9 cellular contexts compared by ENCODE assay signal in the genomic region with DNA sequence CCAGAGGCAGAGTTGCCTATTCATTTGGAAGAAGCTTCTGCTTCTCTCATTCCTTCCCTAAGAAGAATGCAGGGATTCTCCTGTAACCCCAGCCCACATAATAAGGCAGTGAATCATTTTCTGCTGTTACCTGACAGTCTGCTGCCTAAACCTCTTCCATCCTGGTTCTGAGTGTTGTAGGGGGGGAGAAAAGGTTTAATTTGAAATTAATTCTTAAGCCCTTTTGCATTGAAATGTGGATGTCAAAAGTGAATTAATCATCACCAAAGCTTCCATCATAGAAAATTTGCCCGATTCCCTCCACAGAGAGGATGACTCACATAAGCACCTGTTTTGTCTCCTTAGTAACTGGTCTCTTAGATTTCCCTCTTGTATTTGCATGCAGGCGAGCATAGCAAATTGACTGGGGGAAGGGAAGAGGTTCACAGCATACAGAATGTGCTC.
DNase-seq lines count a peak whose midpoint lies in the region; ATAC-seq, FAIRE-seq and TF ChIP-seq lines count a peak whose summit lies in the region.
"Had no signal": no experiment of that assay in that cellular context is flagged by ENCODE, and none has a peak within 500 bp of the region (broad histone marks: within the 10 kb centered on the region; RNA-seq: fewer than 3 reads in every experiment).

No MANE protein-coding gene starts in this region.

- no peak overlapping the region for H3K27ac Mint-ChIP-seq in astrocyte (ENCODE audit: unreplicated experiment)
- peak overlapping the region; percentile 79 for H3K27ac Mint-ChIP-seq in stimulated activated naive B cell treated with anti-CD40 and anti-IgM and Interleukin-4, amounts not matched to agents 10 μg/mL and 1 μg/mL and 100 μg/mL, for 72 hours

- H2AFZ ChIP-seq in astrocyte (ENCODE audit: low read depth, low read length), result no peak overlapping the region

- H3K27ac ChIP-seq in astrocyte (ENCODE audit: low read depth, low read length), result no peak overlapping the region

- no peak overlapping the region for H3K9ac ChIP-seq in astrocyte (ENCODE audit: low read length)

- no peaks in the 10 kb centered on the region for H3K27me3 Mint-ChIP-seq in activated T-cell treated with anti-CD3 and anti-CD28 coated beads, Interleukin-2, amount 50 U/mL, for 4 hours (ENCODE audit: low read depth)
- H3K27me3 Mint-ChIP-seq in astrocyte (ENCODE audit: low read depth, unreplicated experiment), result no peaks in the 10 kb centered on the region
- no peaks in the 10 kb centered on the region for H3K27me3 Mint-ChIP-seq in stimulated activated naive B cell treated with anti-CD40 and anti-IgM and Interleukin-4, amounts not matched to agents 10 μg/mL and 1 μg/mL and 100 μg/mL, for 72 hours

- in situ Hi-C loops in KBM-7 (cut with MboI; ENCODE audit: low pct_unique_long_range_greater_than_20kb, low sequenced_read_pairs), result no loop called here

- H3K27me3 ChIP-seq in astrocyte (ENCODE audit: insufficient read depth, low read length), result no peaks in the 10 kb centered on the region

- H3K4me1 ChIP-seq in astrocyte (ENCODE audit: insufficient read depth, low read length), result peaks cover 6% of the 10 kb centered on the region

- H3K9me3 ChIP-seq in astrocyte (ENCODE audit: insufficient read depth, low read depth, low read length), result peaks cover 9% of the 10 kb centered on the region

- no peak overlapping the region for H3K4me2 ChIP-seq in astrocyte (ENCODE audit: low read length)

- no peak overlapping the region for H3K4me3 ChIP-seq in astrocyte (ENCODE audit: insufficient read depth, low read depth, low read length)

- no peak for DNase-seq in activated T-cell treated with anti-CD3 and anti-CD28 coated beads, Interleukin-2, amount 50 U/mL, for 4 hours
- DNase-seq in activated T-cell treated with anti-CD3 and anti-CD28 coated beads for 4 hours (no peak), NCI-H2029 (lab: John Stamatoyannopoulos, UW) (peak; percentile 58), astrocyte (ENCODE audit: low read depth) (peak; percentile 54), middle frontal gyrus (ENCODE audit: extremely low spot score, low spot score) (no peak), T-helper 9 cell (no peak), KBM-7 (no peak)
- no peak for DNase-seq in stimulated activated naive B cell treated with anti-CD40 and anti-IgM and Interleukin-4, amounts not matched to agents 10 μg/mL and 1 μg/mL and 100 μg/mL, for 72 hours

- FAIRE-seq in astrocyte (lab: Jason Lieb, UNC), result no peak
- FAIRE-seq: keratinocyte had no signal

- peaks cover 7% of the 10 kb centered on the region for H3K36me3 Mint-ChIP-seq in activated T-cell treated with anti-CD3 and anti-CD28 coated beads, Interleukin-2, amount 50 U/mL, for 4 hours (ENCODE audit: insufficient read depth)
- H3K36me3 Mint-ChIP-seq in astrocyte (ENCODE audit: low read depth, unreplicated experiment), result peaks cover 6% of the 10 kb centered on the region
- H3K36me3 Mint-ChIP-seq in stimulated activated naive B cell treated with anti-CD40 and anti-IgM and Interleukin-4, amounts not matched to agents 10 μg/mL and 1 μg/mL and 100 μg/mL, for 72 hours, result peaks cover 10 to 17% of the 10 kb centered on the region in 2 donors

- ATAC-seq in activated T-cell treated with anti-CD3 and anti-CD28 coated beads, Interleukin-2, amount 50 U/mL, for 4 hours, result peak; percentile 79 to 84
- peak; percentile 77 to 81 for ATAC-seq in stimulated activated naive B cell treated with anti-CD40 and anti-IgM and Interleukin-4, amounts not matched to agents 10 μg/mL and 1 μg/mL and 100 μg/mL, for 72 hours (replicated peaks)

- H3K9me3 Mint-ChIP-seq in activated T-cell treated with anti-CD3 and anti-CD28 coated beads, Interleukin-2, amount 50 U/mL, for 4 hours, result peaks cover 13% of the 10 kb centered on the region
- H3K9me3 Mint-ChIP-seq in astrocyte (ENCODE audit: unreplicated experiment), result peaks cover 11% of the 10 kb centered on the region
- peaks cover 12 to 15% of the 10 kb centered on the region in 2 donors for H3K9me3 Mint-ChIP-seq in stimulated activated naive B cell treated with anti-CD40 and anti-IgM and Interleukin-4, amounts not matched to agents 10 μg/mL and 1 μg/mL and 100 μg/mL, for 72 hours

- H3K4me1 Mint-ChIP-seq in activated T-cell treated with anti-CD3 and anti-CD28 coated beads, Interleukin-2, amount 50 U/mL, for 4 hours (ENCODE audit: low read depth), result peaks cover 38% of the 10 kb centered on the region
- peaks cover 20% of the 10 kb centered on the region for H3K4me1 Mint-ChIP-seq in astrocyte (ENCODE audit: low read depth, unreplicated experiment)
- H3K4me1 Mint-ChIP-seq in stimulated activated naive B cell treated with anti-CD40 and anti-IgM and Interleukin-4, amounts not matched to agents 10 μg/mL and 1 μg/mL and 100 μg/mL, for 72 hours, result peaks cover 10 to 24% of the 10 kb centered on the region in 2 donors

- H4K20me1 ChIP-seq in astrocyte (ENCODE audit: insufficient read depth, low read length), result no peaks in the 10 kb centered on the region

- TF ChIP-seq CTCF in astrocyte (IDR thresholded peaks at IDR 0.05; ENCODE audit: insufficient read depth, low read depth, low read length), result no peak

- H3K4me3 Mint-ChIP-seq in activated T-cell treated with anti-CD3 and anti-CD28 coated beads, Interleukin-2, amount 50 U/mL, for 4 hours, result peak overlapping the region; percentile 0
- H3K4me3 Mint-ChIP-seq in astrocyte (ENCODE audit: unreplicated experiment), result no peak overlapping the region
- peak overlapping the region in 1 of 2 donors; percentile 32 for H3K4me3 Mint-ChIP-seq in stimulated activated naive B cell treated with anti-CD40 and anti-IgM and Interleukin-4, amounts not matched to agents 10 μg/mL and 1 μg/mL and 100 μg/mL, for 72 hours

- H3K36me3 ChIP-seq in astrocyte (ENCODE audit: insufficient read depth, low read length), result no peaks in the 10 kb centered on the region

- no peaks in the 10 kb centered on the region for H3K79me2 ChIP-seq in astrocyte (ENCODE audit: insufficient read depth, low read length)

Comparison
In these comparisons a context has a peak if more than half of its experiments do, and no peak if none do; other contexts are left out.
1. DNase-seq: peak in NCI-H2029 (single experiment) and astrocyte (single experiment); none in activated T-cell treated with anti-CD3 and anti-CD28 coated beads, Interleukin-2, amount 50 U/mL, for 4 hours (single experiment), activated T-cell treated with anti-CD3 and anti-CD28 coated beads for 4 hours (single experiment), stimulated activated naive B cell treated with anti-CD40 and anti-IgM and Interleukin-4, amounts not matched to agents 10 μg/mL and 1 μg/mL and 100 μg/mL, for 72 hours (single experiment), middle frontal gyrus (single experiment), T-helper 9 cell (single experiment) and KBM-7 (single experiment).